Comparison of ENCODE assay signal across 7 cellular contexts in the genomic region with DNA sequence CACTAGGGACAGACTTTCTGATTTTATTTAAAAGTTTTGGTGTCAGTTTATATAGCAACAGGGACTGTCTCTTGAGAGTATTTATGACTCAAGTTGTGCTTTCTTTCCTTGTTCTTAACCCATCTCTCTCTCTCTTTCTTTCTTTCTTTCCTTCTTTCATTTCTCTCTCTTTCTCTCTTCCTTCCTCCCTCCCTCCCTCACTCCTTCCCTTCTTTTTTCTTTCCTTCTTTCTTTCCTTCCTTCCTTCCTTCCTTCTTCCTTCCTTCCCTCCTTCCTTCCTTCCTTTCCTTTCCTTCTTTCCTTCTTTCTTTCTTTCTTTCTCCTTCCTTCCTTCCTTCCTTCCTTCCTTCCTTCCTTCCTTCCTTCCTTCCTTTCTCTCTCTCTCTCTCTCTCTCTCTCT.
DNase-seq lines count a peak whose midpoint lies in the region; ATAC-seq, FAIRE-seq and TF ChIP-seq lines count a peak whose summit lies in the region.
"Not testable (repeated sequence)": the region's sequence is repeated elsewhere in the genome, so short reads cannot be mapped to it uniquely, and the experiment has no call there.

No MANE protein-coding gene starts in this region.

- H3K36me3 ChIP-seq in GM23248 (ENCODE audit: low read depth); right atrium auricular region; uterus: not testable (repeated sequence)

- H3K9me3 ChIP-seq in GM23248 (ENCODE audit: low read depth); right atrium auricular region; uterus: not testable (repeated sequence)

- not testable (repeated sequence) for H2AFZ ChIP-seq in GM23248

- H3K79me2 ChIP-seq in GM23248 (ENCODE audit: insufficient read depth) = not testable (repeated sequence)

- in situ Hi-C loops in GM23248 (cut with MboI) = not testable (repeated sequence)

- intact Hi-C loops in uterus (cut with DNase I; ENCODE audit: low total_unique reads) = not testable (repeated sequence)

- H3K4me1 Mint-ChIP-seq in WTC11 (peaks cover 46% of the 10 kb centered on the region), chondrocyte (ENCODE audit: low read depth) (peaks cover 33% of the 10 kb centered on the region), nephron (peaks cover 22% of the 10 kb centered on the region)

- TF ChIP-seq POLR2A in uterus (IDR thresholded peaks at IDR 0.05) = not testable (repeated sequence)

- H3K4me3 ChIP-seq in GM23248, right atrium auricular region, uterus: not testable (repeated sequence)

- not testable (repeated sequence) for H3K27ac Mint-ChIP-seq in WTC11
- H3K27ac Mint-ChIP-seq in chondrocyte (ENCODE audit: unreplicated experiment) (peak overlapping the region; percentile 89), nephron (peak overlapping the region; percentile 92 to 93 (median 93))

- not testable (repeated sequence) for H3K9me2 ChIP-seq in GM23248 (ENCODE audit: insufficient read depth)

- peaks cover 38% of the 10 kb centered on the region for H3F3A ChIP-seq in GM23248 (ENCODE audit: insufficient read depth)

- CTCF ChIA-PET in WTC11 (lab: Charles Lee) = interaction anchor here (0.8 kb wide), 1 partner anchor 89 kb away, joined by 3 read pairs; no protein-coding TSS in a partner anchor

- H3K4me2 ChIP-seq in GM23248 (ENCODE audit: unreplicated experiment) = peak overlapping the region; percentile 53

- peak overlapping the region; percentile 67 for H3K9ac ChIP-seq in GM23248

- POLR2A ChIA-PET in WTC11 (lab: Charles Lee) = not testable (repeated sequence)

- not testable (repeated sequence) for H3K36me3 Mint-ChIP-seq in WTC11; chondrocyte (ENCODE audit: low read depth); nephron (ENCODE audit: low read depth)

- not testable (repeated sequence) for H3K9me3 Mint-ChIP-seq in WTC11; chondrocyte (ENCODE audit: low read depth); nephron

- TF ChIP-seq CTCF in WTC11 (IDR thresholded peaks at IDR 0.05); chondrocyte (IDR thresholded peaks at IDR 0.05); right atrium auricular region (IDR thresholded peaks at IDR 0.05); nephron (IDR thresholded peaks at IDR 0.05; ENCODE audit: unreplicated experiment in 3 of 3); uterus (IDR thresholded peaks at IDR 0.05): not testable (repeated sequence)

- H3K27me3 Mint-ChIP-seq in WTC11 (ENCODE audit: low read depth) = peaks cover 31% of the 10 kb centered on the region
- not testable (repeated sequence) for H3K27me3 Mint-ChIP-seq in chondrocyte (ENCODE audit: low read depth)
- H3K27me3 Mint-ChIP-seq in nephron (ENCODE audit: low read depth) = peaks cover 22% of the 10 kb centered on the region

- not testable (repeated sequence) for FAIRE-seq in RCC 7860 (lab: Jason Lieb, UNC)

- not testable (repeated sequence) for H4K20me1 ChIP-seq in GM23248 (ENCODE audit: insufficient read depth)

- H3K4me1 ChIP-seq in GM23248 (ENCODE audit: insufficient read depth) (peaks cover 36% of the 10 kb centered on the region), right atrium auricular region (peaks cover 0 to 47% of the 10 kb centered on the region in 2 donors)
- H3K4me1 ChIP-seq in uterus = not testable (repeated sequence)

- ATAC-seq in WTC11 = not testable (repeated sequence)

- H3K27ac ChIP-seq in GM23248 = peak overlapping the region; percentile 92
- H3K27ac ChIP-seq in right atrium auricular region = peak overlapping the region; percentile 65 to 67
- H3K27ac ChIP-seq in uterus = peak overlapping the region; percentile 74 to 83

- not testable (repeated sequence) for H3K27me3 ChIP-seq in GM23248 (replicated peaks; ENCODE audit: insufficient read depth); right atrium auricular region; uterus

- DNase-seq in GM23248; WTC11 (ENCODE audit: low spot score); chondrocyte (ENCODE audit: low spot score); right atrium auricular region (ENCODE audit: low spot score); uterus: not testable (repeated sequence)
- DNase-seq in RCC 7860 (ENCODE audit: low spot score) = peak; percentile 32

- not testable (repeated sequence) for H3K4me3 Mint-ChIP-seq in WTC11; chondrocyte (ENCODE audit: unreplicated experiment); nephron

TF ChIP-seq in WTC11, 78 proteins besides CTCF, POLR2A, EP300 and RAD21:
- TF ChIP-seq, protein P1, sequence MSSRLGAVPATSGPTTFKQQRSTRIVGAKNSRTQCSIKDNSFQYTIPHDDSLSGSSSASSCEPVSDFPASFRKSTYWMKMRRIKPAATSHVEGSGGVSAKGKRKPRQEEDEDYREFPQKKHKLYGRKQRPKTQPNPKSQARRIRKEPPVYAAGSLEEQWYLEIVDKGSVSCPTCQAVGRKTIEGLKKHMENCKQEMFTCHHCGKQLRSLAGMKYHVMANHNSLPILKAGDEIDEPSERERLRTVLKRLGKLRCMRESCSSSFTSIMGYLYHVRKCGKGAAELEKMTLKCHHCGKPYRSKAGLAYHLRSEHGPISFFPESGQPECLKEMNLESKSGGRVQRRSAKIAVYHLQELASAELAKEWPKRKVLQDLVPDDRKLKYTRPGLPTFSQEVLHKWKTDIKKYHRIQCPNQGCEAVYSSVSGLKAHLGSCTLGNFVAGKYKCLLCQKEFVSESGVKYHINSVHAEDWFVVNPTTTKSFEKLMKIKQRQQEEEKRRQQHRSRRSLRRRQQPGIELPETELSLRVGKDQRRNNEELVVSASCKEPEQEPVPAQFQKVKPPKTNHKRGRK (CRISPR knock-in tag; IDR thresholded peaks at IDR 0.05; ENCODE audit: borderline replicate concordance) = peak; percentile 71; the same call in 1 of the 2 replicates
TF ChIP-seq in WTC11: peak in this region for 1; not testable (repeated sequence) for 77.
